Comparison of ENCODE assay signal across 8 cellular contexts in the genomic region with DNA sequence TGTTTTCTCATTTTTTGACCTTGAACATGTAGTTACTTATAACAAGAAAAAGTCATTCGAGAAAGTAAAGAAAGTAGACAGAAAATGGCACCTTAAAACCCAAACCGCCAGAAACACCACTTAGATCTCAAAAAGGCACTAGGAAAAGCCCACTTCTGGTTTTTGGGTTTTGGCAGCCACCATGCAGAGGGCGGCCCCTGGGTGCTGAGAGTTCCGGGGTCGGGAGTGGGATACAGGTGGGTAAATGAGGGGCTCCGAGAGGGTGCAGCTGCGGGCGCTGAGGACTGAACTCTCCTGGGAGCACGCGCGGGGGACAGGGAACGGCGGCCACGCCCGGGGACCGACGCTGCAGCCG. TPM values are rescaled to one million over a fixed set of nuclear protein-coding genes. Genes with fewer than 3 reads are reported as not detected.
DNase-seq lines count a peak whose midpoint lies in the region; ATAC-seq and TF ChIP-seq lines count a peak whose summit lies in the region.

No MANE protein-coding gene starts in this region.

- H3K9me3 Mint-ChIP-seq in T-helper 2 cell treated with Interferon-gamma antibody and Interleukin-4, amounts not matched to agents 5 μg/mL and 100 μg/mL, for 36 hours, result peaks cover 10% of the 10 kb centered on the region
- H3K9me3 Mint-ChIP-seq in activated CD8-positive, alpha-beta T cell treated with anti-CD3 and anti-CD28 coated beads, Interleukin-2, amount 10 ng/mL, durations not matched to agents 7 days and 5 days (ENCODE audit: insufficient read depth), result no peaks in the 10 kb centered on the region
- peaks cover 0 to 10% (median 4%) of the 10 kb centered on the region in 6 donors for H3K9me3 Mint-ChIP-seq in immature natural killer cell

- no peaks in the 10 kb centered on the region for H3K36me3 ChIP-seq in suprapubic skin

- H3K36me3 Mint-ChIP-seq in T-helper 2 cell treated with Interferon-gamma antibody and Interleukin-4, amounts not matched to agents 5 μg/mL and 100 μg/mL, for 36 hours (ENCODE audit: low read depth), result no peaks in the 10 kb centered on the region
- H3K36me3 Mint-ChIP-seq in activated CD8-positive, alpha-beta T cell treated with anti-CD3 and anti-CD28 coated beads, Interleukin-2, amount 10 ng/mL, durations not matched to agents 7 days and 5 days (ENCODE audit: low read depth), result no peaks in the 10 kb centered on the region
- H3K36me3 Mint-ChIP-seq in immature natural killer cell, result peaks cover 0 to 9% (median 4%) of the 10 kb centered on the region in 3 donors

- CTCF ChIA-PET in activated CD8-positive, alpha-beta T cell treated with anti-CD3 and anti-CD28 coated beads, Interleukin-2, amount 10 ng/mL, durations not matched to agents 7 days and 5 days (lab: Charles Lee), result interaction anchor here (0.9 to 2.6 kb wide), 7 partner anchors 10 to 321 kb away, joined by 3 to 13 read pairs (median 3); no protein-coding TSS in a partner anchor

- DNase-seq in T-helper 2 cell treated with Interferon-gamma antibody and Interleukin-4, amounts not matched to agents 5 μg/mL and 100 μg/mL, for 36 hours (ENCODE audit: low spot score), result no peak
- no peak for DNase-seq in T-helper 2 cell
- DNase-seq in activated CD8-positive, alpha-beta T cell treated with anti-CD3 and anti-CD28 coated beads, Interleukin-2, amount 10 ng/mL, durations not matched to agents 7 days and 5 days, result no peak
- DNase-seq in immature natural killer cell, result no peak
- no peak for DNase-seq in suprapubic skin (ENCODE audit: low spot score in 2 of 2)
- DNase-seq in H4 (ENCODE audit: low spot score), result no peak

- no peaks in the 10 kb centered on the region for H3K27me3 ChIP-seq in suprapubic skin

- WGBS in suprapubic skin, result 2% methylated on average over 5 of the region's 18 CpGs

- POLR2A ChIA-PET in activated CD8-positive, alpha-beta T cell treated with anti-CD3 and anti-CD28 coated beads, Interleukin-2, amount 10 ng/mL, durations not matched to agents 7 days and 5 days (lab: Charles Lee), result interaction anchor here (0.7 to 1.7 kb wide), 4 partner anchors 10 to 89 kb away, joined by 3 to 6 read pairs (median 3); no protein-coding TSS in a partner anchor

- H3K9me3 ChIP-seq in suprapubic skin, result no peaks in the 10 kb centered on the region

- peak overlapping the region; percentile 85 for H3K4me3 Mint-ChIP-seq in T-helper 2 cell treated with Interferon-gamma antibody and Interleukin-4, amounts not matched to agents 5 μg/mL and 100 μg/mL, for 36 hours
- peak overlapping the region; percentile 83 for H3K4me3 Mint-ChIP-seq in activated CD8-positive, alpha-beta T cell treated with anti-CD3 and anti-CD28 coated beads, Interleukin-2, amount 10 ng/mL, durations not matched to agents 7 days and 5 days
- H3K4me3 Mint-ChIP-seq in immature natural killer cell, result peak overlapping the region; percentile 83 to 94 (median 90)

- H3K4me1 ChIP-seq in suprapubic skin, result peaks cover 34% of the 10 kb centered on the region

- H3K4me3 ChIP-seq in suprapubic skin, result peak overlapping the region; percentile 70

- H3K27ac Mint-ChIP-seq in T-helper 2 cell treated with Interferon-gamma antibody and Interleukin-4, amounts not matched to agents 5 μg/mL and 100 μg/mL, for 36 hours, result peak overlapping the region; percentile 90
- H3K27ac Mint-ChIP-seq in activated CD8-positive, alpha-beta T cell treated with anti-CD3 and anti-CD28 coated beads, Interleukin-2, amount 10 ng/mL, durations not matched to agents 7 days and 5 days, result peak overlapping the region; percentile 91
- H3K27ac Mint-ChIP-seq in immature natural killer cell, result peak overlapping the region; percentile 51 to 95 (median 91)

- peaks cover 10% of the 10 kb centered on the region for H3K27me3 Mint-ChIP-seq in T-helper 2 cell treated with Interferon-gamma antibody and Interleukin-4, amounts not matched to agents 5 μg/mL and 100 μg/mL, for 36 hours (ENCODE audit: low read depth)
- peaks cover 25% of the 10 kb centered on the region for H3K27me3 Mint-ChIP-seq in activated CD8-positive, alpha-beta T cell treated with anti-CD3 and anti-CD28 coated beads, Interleukin-2, amount 10 ng/mL, durations not matched to agents 7 days and 5 days (ENCODE audit: low read depth)
- peaks cover 13 to 17% (median 15%) of the 10 kb centered on the region in 3 donors for H3K27me3 Mint-ChIP-seq in immature natural killer cell (ENCODE audit: low read depth in 3 of 3)

- TF ChIP-seq CTCF in suprapubic skin (IDR thresholded peaks at IDR 0.05), result no peak

- no peak for TF ChIP-seq POLR2A in suprapubic skin (IDR thresholded peaks at IDR 0.05)

- no peak for ATAC-seq in activated CD8-positive, alpha-beta T cell treated with anti-CD3 and anti-CD28 coated beads, Interleukin-2, amount 10 ng/mL, durations not matched to agents 7 days and 5 days
- no peak for ATAC-seq in HG02870 (IDR thresholded peaks at IDR 0.05; ENCODE audit: unreplicated experiment)
- ATAC-seq in GM18517 (IDR thresholded peaks at IDR 0.05; ENCODE audit: unreplicated experiment), result no peak

- TF ChIP-seq EP300 in suprapubic skin (IDR thresholded peaks at IDR 0.05), result no peak

- H3K4me1 Mint-ChIP-seq in T-helper 2 cell treated with Interferon-gamma antibody and Interleukin-4, amounts not matched to agents 5 μg/mL and 100 μg/mL, for 36 hours (ENCODE audit: low read depth), result peaks cover 5% of the 10 kb centered on the region
- peaks cover 10% of the 10 kb centered on the region for H3K4me1 Mint-ChIP-seq in activated CD8-positive, alpha-beta T cell treated with anti-CD3 and anti-CD28 coated beads, Interleukin-2, amount 10 ng/mL, durations not matched to agents 7 days and 5 days (ENCODE audit: low read depth)
- peaks cover 14 to 28% of the 10 kb centered on the region in 2 donors for H3K4me1 Mint-ChIP-seq in immature natural killer cell

- peak overlapping the region; percentile 91 for H3K27ac ChIP-seq in suprapubic skin

RNA-seq across cellular contexts. Expression of gene TMEM242, which starts 49.2 kb away (rescaled TPM):
- 1 to 10 TPM; 9.1 to 9.5 TPM for total RNA-seq in activated CD8-positive, alpha-beta T cell treated with anti-CD3 and anti-CD28 coated beads, Interleukin-2, amount 10 ng/mL, durations not matched to agents 7 days and 5 days
- polyA plus RNA-seq in immature natural killer cell, result 10 to 100 TPM; 13.7 to 17.4 (median 15.9) TPM
- 1 to 10 TPM; 3.9 to 5.7 (median 4.6) TPM for total RNA-seq in suprapubic skin
- 5.3 and 9.4 TPM in 2 replicates for total RNA-seq in H4 (2014; rRNA removed; shearing (Covaris generic))
